In the genomic region with DNA sequence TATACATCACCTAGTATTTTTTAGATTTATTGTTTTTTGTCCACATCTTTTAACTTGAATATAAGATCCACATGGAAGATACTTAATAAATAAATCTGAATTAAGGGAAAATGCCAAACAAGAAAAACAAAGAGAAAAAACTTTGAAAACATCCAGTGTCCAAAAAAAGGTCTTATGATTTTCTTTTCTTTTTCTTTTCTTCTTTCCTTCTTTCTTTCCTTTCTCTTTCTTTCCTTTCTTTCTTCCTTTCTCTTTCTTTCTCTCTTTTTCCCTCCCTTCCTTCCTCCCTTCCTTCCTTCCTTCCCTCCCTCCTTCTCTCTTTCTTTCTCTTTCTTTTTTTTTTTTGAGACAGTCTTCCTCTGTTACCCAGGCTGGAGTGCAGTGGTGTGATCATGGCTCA, we compare ENCODE assay signal across 25 cellular contexts. TPM values are rescaled to one million over a fixed set of nuclear protein-coding genes. Genes with fewer than 3 reads are reported as not detected.
A peak's percentile ranks its signal among the peaks of the same experiment; 100 is the strongest.
DNase-seq lines count a peak whose midpoint lies in the region; ATAC-seq and TF ChIP-seq lines count a peak whose summit lies in the region.
"Had no signal": no experiment of that assay in that cellular context is flagged by ENCODE, and none has a peak within 500 bp of the region (broad histone marks: within the 10 kb centered on the region; RNA-seq: fewer than 3 reads in every experiment).

No MANE protein-coding gene starts in this region.

- H3K9me2 ChIP-seq in PC-9 (ENCODE audit: insufficient read depth): no peaks in the 10 kb centered on the region

- no peak for TF ChIP-seq CTCF in CD8-positive, alpha-beta T cell (IDR thresholded peaks at IDR 0.05)
- no peak for TF ChIP-seq CTCF in PC-9 (conservative IDR thresholded peaks at IDR 0.05)

- intact Hi-C loops in CD8-positive, alpha-beta T cell (cut with DNase I, micrococcal nuclease): no loop called here
- intact Hi-C loops in activated T-helper 1 cell treated with anti-CD3 and anti-CD28 coated beads, Interleukin-12 subunit alpha, Interleukin-12 subunit beta, Interleukin-2, Interleukin-4 antibody, amounts not matched to agents 30 ng/mL and 10 ng/mL and 1 ng/mL, durations not matched to agents 14 hours and 24 hours and 36 hours (cut with micrococcal nuclease): no loop called here
- intact Hi-C loops in PC-9 (cut with micrococcal nuclease; ENCODE audit: unreplicated experiment): no loop called here

- peaks cover 66% of the 10 kb centered on the region for H3K4me1 Mint-ChIP-seq in T-helper 2 cell treated with Interferon-gamma antibody and Interleukin-4, amounts not matched to agents 5 μg/mL and 100 μg/mL, for 36 hours (ENCODE audit: low read depth)
- peaks cover 81% of the 10 kb centered on the region for H3K4me1 Mint-ChIP-seq in CD8-positive, alpha-beta T cell (ENCODE audit: low read depth)
- H3K4me1 Mint-ChIP-seq in activated T-helper 1 cell treated with anti-CD3 and anti-CD28 coated beads, Interleukin-12 subunit alpha, Interleukin-12 subunit beta, Interleukin-2, Interleukin-4 antibody, amounts not matched to agents 30 ng/mL and 10 ng/mL and 1 ng/mL, durations not matched to agents 14 hours and 24 hours and 36 hours (ENCODE audit: low read depth): peaks cover 84% of the 10 kb centered on the region
- peaks cover 43 to 90% (median 79%) of the 10 kb centered on the region in 4 donors for H3K4me1 Mint-ChIP-seq in naive thymus-derived CD8-positive, alpha-beta T cell

- no peaks in the 10 kb centered on the region for H3K9me3 Mint-ChIP-seq in T-helper 2 cell treated with Interferon-gamma antibody and Interleukin-4, amounts not matched to agents 5 μg/mL and 100 μg/mL, for 36 hours
- H3K9me3 Mint-ChIP-seq in CD8-positive, alpha-beta T cell: no peaks in the 10 kb centered on the region
- no peaks in the 10 kb centered on the region for H3K9me3 Mint-ChIP-seq in activated T-helper 1 cell treated with anti-CD3 and anti-CD28 coated beads, Interleukin-12 subunit alpha, Interleukin-12 subunit beta, Interleukin-2, Interleukin-4 antibody, amounts not matched to agents 30 ng/mL and 10 ng/mL and 1 ng/mL, durations not matched to agents 14 hours and 24 hours and 36 hours
- no peaks in the 10 kb centered on the region for H3K9me3 Mint-ChIP-seq in naive thymus-derived CD8-positive, alpha-beta T cell

- H3K27ac ChIP-seq in CD8-positive, alpha-beta T cell (ENCODE audit: low read depth, low read length): no peak overlapping the region
- H3K27ac ChIP-seq in PC-9: no peak overlapping the region
- H3K27ac ChIP-seq: brain microvascular endothelial cell, esophagus squamous epithelium, gastroesophageal sphincter, thyroid gland had no signal

- H3K36me3 ChIP-seq in CD8-positive, alpha-beta T cell (ENCODE audit: insufficient read depth, low read length): peaks cover 29% of the 10 kb centered on the region
- H3K36me3 ChIP-seq in PC-9 (ENCODE audit: low read depth): no peaks in the 10 kb centered on the region
- H3K36me3 ChIP-seq: brain microvascular endothelial cell, thyroid gland had no signal

- H3K4me2 ChIP-seq in PC-9: no peak overlapping the region

- no peak overlapping the region for H2AFZ ChIP-seq in PC-9

- no peaks in the 10 kb centered on the region for H3F3A ChIP-seq in PC-9 (ENCODE audit: insufficient read depth, low read depth)

- H3K79me2 ChIP-seq in PC-9 (ENCODE audit: low read depth): no peaks in the 10 kb centered on the region

- DNase-seq in T-helper 2 cell treated with Interferon-gamma antibody and Interleukin-4, amounts not matched to agents 5 μg/mL and 100 μg/mL, for 36 hours (ENCODE audit: low spot score): no peak
- DNase-seq in T-helper 2 cell (no peak), PC-9 (no peak)
- DNase-seq in CD8-positive, alpha-beta T cell: no peak
- no peak for DNase-seq in activated T-helper 1 cell treated with anti-CD3 and anti-CD28 coated beads, Interleukin-12 subunit alpha, Interleukin-12 subunit beta, Interleukin-2, Interleukin-4 antibody, amounts not matched to agents 30 ng/mL and 10 ng/mL and 1 ng/mL, durations not matched to agents 14 hours and 24 hours and 36 hours (ENCODE audit: low spot score)
- no peak for DNase-seq in naive thymus-derived CD8-positive, alpha-beta T cell
- DNase-seq: 8988T; activated CD4-positive, alpha-beta T cell treated with anti-CD3 and anti-CD28 coated beads, Interleukin-2, amount 50 U/mL, for 1 hour; brain microvascular endothelial cell; Caco-2; DMS79 treated with DMSO at 0.1 percent for 48 hours; effector memory CD4-positive, alpha-beta T cell; esophagus squamous epithelium; islet precursor cell; NCI-H1048; NCI-H187; stimulated activated CD4-positive, alpha-beta T cell treated with anti-CD3 and anti-CD28 coated beads, Interleukin-1b, Interleukin-23, amount 100 ng/mL, for 48 hours; stimulated activated naive CD4-positive, alpha-beta T cell; thyroid gland had no signal

- CTCF ChIA-PET in CD8-positive, alpha-beta T cell (lab: Charles Lee): interaction anchor here (1.5 to 2.2 kb wide), 2 partner anchors 28 to 60 kb away, joined by 4 to 11 read pairs; no protein-coding TSS in a partner anchor
- CTCF ChIA-PET in PC-9 (lab: Charles Lee): no interaction called here

- H3K36me3 Mint-ChIP-seq in T-helper 2 cell treated with Interferon-gamma antibody and Interleukin-4, amounts not matched to agents 5 μg/mL and 100 μg/mL, for 36 hours (ENCODE audit: low read depth): peaks cover 73% of the 10 kb centered on the region
- peaks cover 83% of the 10 kb centered on the region for H3K36me3 Mint-ChIP-seq in CD8-positive, alpha-beta T cell
- H3K36me3 Mint-ChIP-seq in activated T-helper 1 cell treated with anti-CD3 and anti-CD28 coated beads, Interleukin-12 subunit alpha, Interleukin-12 subunit beta, Interleukin-2, Interleukin-4 antibody, amounts not matched to agents 30 ng/mL and 10 ng/mL and 1 ng/mL, durations not matched to agents 14 hours and 24 hours and 36 hours (ENCODE audit: low read depth): peaks cover 64% of the 10 kb centered on the region
- H3K36me3 Mint-ChIP-seq in naive thymus-derived CD8-positive, alpha-beta T cell: peaks cover 0 to 89% (median 25%) of the 10 kb centered on the region in 3 donors

- H3K4me3 ChIP-seq in CD8-positive, alpha-beta T cell (ENCODE audit: low read depth, low read length): no peak overlapping the region
- no peak overlapping the region for H3K4me3 ChIP-seq in PC-9
- H3K4me3 ChIP-seq: esophagus squamous epithelium, gastroesophageal sphincter, GM12878, thyroid gland had no signal

- no peaks in the 10 kb centered on the region for H3K27me3 ChIP-seq in CD8-positive, alpha-beta T cell (ENCODE audit: insufficient read depth, low read length)
- H3K27me3 ChIP-seq in PC-9 (ENCODE audit: insufficient read depth, low read depth): no peaks in the 10 kb centered on the region
- H3K27me3 ChIP-seq: brain microvascular endothelial cell, esophagus squamous epithelium, gastroesophageal sphincter, thyroid gland had no signal

- H3K27ac Mint-ChIP-seq in T-helper 2 cell treated with Interferon-gamma antibody and Interleukin-4, amounts not matched to agents 5 μg/mL and 100 μg/mL, for 36 hours: peak overlapping the region; percentile 0
- H3K27ac Mint-ChIP-seq in CD8-positive, alpha-beta T cell: peak overlapping the region; percentile 72
- peak overlapping the region; percentile 50 for H3K27ac Mint-ChIP-seq in activated T-helper 1 cell treated with anti-CD3 and anti-CD28 coated beads, Interleukin-12 subunit alpha, Interleukin-12 subunit beta, Interleukin-2, Interleukin-4 antibody, amounts not matched to agents 30 ng/mL and 10 ng/mL and 1 ng/mL, durations not matched to agents 14 hours and 24 hours and 36 hours
- H3K27ac Mint-ChIP-seq in naive thymus-derived CD8-positive, alpha-beta T cell: peak overlapping the region in 9 of 10 donors; percentile 10 to 86 (median 80)

- no peak for ATAC-seq in CD8-positive, alpha-beta T cell
- no peak for ATAC-seq in naive thymus-derived CD8-positive, alpha-beta T cell
- ATAC-seq in HG03135 (IDR thresholded peaks at IDR 0.05; ENCODE audit: unreplicated experiment) (no peak), GM18511 (IDR thresholded peaks at IDR 0.05; ENCODE audit: unreplicated experiment) (no peak)
- ATAC-seq: gastroesophageal sphincter, GM12878, HCT116, SK-N-SH treated with all-trans-retinoic acid at 6 μM for 48 hours had no signal

- no TSS peak for BruUV-seq in PC-9 (replicated peaks; lab: Mats Ljungman, UMichigan)

- no peaks in the 10 kb centered on the region for H4K20me1 ChIP-seq in PC-9 (ENCODE audit: insufficient read depth)

- peaks cover 71% of the 10 kb centered on the region for H3K4me1 ChIP-seq in CD8-positive, alpha-beta T cell (ENCODE audit: insufficient read depth, low read length)
- H3K4me1 ChIP-seq in PC-9 (replicated peaks; ENCODE audit: insufficient read depth): no peaks in the 10 kb centered on the region
- H3K4me1 ChIP-seq: Caco-2 had no signal

- H3K4me3 Mint-ChIP-seq in T-helper 2 cell treated with Interferon-gamma antibody and Interleukin-4, amounts not matched to agents 5 μg/mL and 100 μg/mL, for 36 hours: no peak overlapping the region
- H3K4me3 Mint-ChIP-seq in CD8-positive, alpha-beta T cell: no peak overlapping the region
- H3K4me3 Mint-ChIP-seq in activated T-helper 1 cell treated with anti-CD3 and anti-CD28 coated beads, Interleukin-12 subunit alpha, Interleukin-12 subunit beta, Interleukin-2, Interleukin-4 antibody, amounts not matched to agents 30 ng/mL and 10 ng/mL and 1 ng/mL, durations not matched to agents 14 hours and 24 hours and 36 hours: no peak overlapping the region
- peak overlapping the region in 7 of 10 donors; percentile 11 to 54 (median 31) for H3K4me3 Mint-ChIP-seq in naive thymus-derived CD8-positive, alpha-beta T cell

- no peaks in the 10 kb centered on the region for H3K27me3 Mint-ChIP-seq in T-helper 2 cell treated with Interferon-gamma antibody and Interleukin-4, amounts not matched to agents 5 μg/mL and 100 μg/mL, for 36 hours (ENCODE audit: low read depth)
- no peaks in the 10 kb centered on the region for H3K27me3 Mint-ChIP-seq in CD8-positive, alpha-beta T cell (ENCODE audit: low read depth)
- H3K27me3 Mint-ChIP-seq in activated T-helper 1 cell treated with anti-CD3 and anti-CD28 coated beads, Interleukin-12 subunit alpha, Interleukin-12 subunit beta, Interleukin-2, Interleukin-4 antibody, amounts not matched to agents 30 ng/mL and 10 ng/mL and 1 ng/mL, durations not matched to agents 14 hours and 24 hours and 36 hours (ENCODE audit: insufficient read depth): no peaks in the 10 kb centered on the region
- H3K27me3 Mint-ChIP-seq in naive thymus-derived CD8-positive, alpha-beta T cell: no peaks in the 10 kb centered on the region

- POLR2A ChIA-PET in CD8-positive, alpha-beta T cell (lab: Charles Lee): no interaction called here
- POLR2A ChIA-PET in naive thymus-derived CD8-positive, alpha-beta T cell (lab: Charles Lee): no interaction called here
- POLR2A ChIA-PET in PC-9 (lab: Charles Lee; ENCODE audit: unreplicated experiment): no interaction called here

- no peaks in the 10 kb centered on the region for H3K9me3 ChIP-seq in CD8-positive, alpha-beta T cell (ENCODE audit: low read length)
- H3K9me3 ChIP-seq in PC-9 (ENCODE audit: insufficient read depth, low read depth): no peaks in the 10 kb centered on the region
- H3K9me3 ChIP-seq: Caco-2, esophagus squamous epithelium, gastroesophageal sphincter, thyroid gland had no signal

RNA-seq across cellular contexts. Expression of gene WIPF1, which starts 29.6 kb away (rescaled TPM):
- total RNA-seq in CD8-positive, alpha-beta T cell: 100 to 1,000 TPM; 275 to 282 TPM
- total RNA-seq in activated T-helper 1 cell treated with anti-CD3 and anti-CD28 coated beads, Interleukin-12 subunit alpha, Interleukin-12 subunit beta, Interleukin-2, Interleukin-4 antibody, amounts not matched to agents 30 ng/mL and 10 ng/mL and 1 ng/mL, durations not matched to agents 14 hours and 24 hours and 36 hours: 340 and 367 TPM in 2 replicates
- total RNA-seq in naive thymus-derived CD8-positive, alpha-beta T cell: 100 to 1,000 TPM; 408 to 419 TPM
- polyA plus RNA-seq in naive thymus-derived CD8-positive, alpha-beta T cell: 100 to 1,000 TPM in 2 of 3 donors, 10 to 100 TPM in 1; 97.5 to 116 (median 103) TPM
- 0.46 and 1.3 TPM in 2 replicates for total RNA-seq in PC-9 (2021)

Comparison
In these comparisons a context has a peak if more than half of its experiments do, and no peak if none do; other contexts are left out.
1. H3K27ac Mint-ChIP-seq: peak in every context shown above with its lines; median percentile 80 in naive thymus-derived CD8-positive, alpha-beta T cell; 72 in CD8-positive, alpha-beta T cell; 50 in activated T-helper 1 cell treated with anti-CD3 and anti-CD28 coated beads, Interleukin-12 subunit alpha, Interleukin-12 subunit beta, Interleukin-2, Interleukin-4 antibody, amounts not matched to agents 30 ng/mL and 10 ng/mL and 1 ng/mL, durations not matched to agents 14 hours and 24 hours and 36 hours; 0 in T-helper 2 cell treated with Interferon-gamma antibody and Interleukin-4, amounts not matched to agents 5 μg/mL and 100 μg/mL, for 36 hours.
2. H3K4me3 Mint-ChIP-seq: peak in naive thymus-derived CD8-positive, alpha-beta T cell (7 of 10); none in T-helper 2 cell treated with Interferon-gamma antibody and Interleukin-4, amounts not matched to agents 5 μg/mL and 100 μg/mL, for 36 hours (single experiment), CD8-positive, alpha-beta T cell (single experiment) and activated T-helper 1 cell treated with anti-CD3 and anti-CD28 coated beads, Interleukin-12 subunit alpha, Interleukin-12 subunit beta, Interleukin-2, Interleukin-4 antibody, amounts not matched to agents 30 ng/mL and 10 ng/mL and 1 ng/mL, durations not matched to agents 14 hours and 24 hours and 36 hours (single experiment).
3. RNA of gene WIPF1, which starts 29.6 kb away (total RNA-seq): 408 to 419 TPM in naive thymus-derived CD8-positive, alpha-beta T cell, 340 to 367 TPM in activated T-helper 1 cell treated with anti-CD3 and anti-CD28 coated beads, Interleukin-12 subunit alpha, Interleukin-12 subunit beta, Interleukin-2, Interleukin-4 antibody, amounts not matched to agents 30 ng/mL and 10 ng/mL and 1 ng/mL, durations not matched to agents 14 hours and 24 hours and 36 hours and 275 to 282 TPM in CD8-positive, alpha-beta T cell; 0.46 to 1.3 TPM in PC-9; every median in the first group is over 100 times any median in the second.